In genomic region chr3:177431525-177432255, GRCh38 we compare ENCODE assay signal across 17 cellular contexts.
DNase-seq lines count a peak whose midpoint lies in the region; ATAC-seq, FAIRE-seq and TF ChIP-seq lines count a peak whose summit lies in the region.
"Had no signal": no experiment of that assay in that cellular context is flagged by ENCODE, and none has a peak within 500 bp of the region (broad histone marks: within the 10 kb centered on the region; RNA-seq: fewer than 3 reads in every experiment).

No MANE protein-coding gene starts in this region.

- TF ChIP-seq CTCF in fibroblast of pulmonary artery (IDR thresholded peaks at IDR 0.05; ENCODE audit: low read length, missing control alignments) (no peak), upper lobe of right lung (IDR thresholded peaks at IDR 0.05) (no peak)

- intact Hi-C loops in upper lobe of right lung (cut with DNase I) = no loop called here

- H3K4me3 ChIP-seq in fibroblast of pulmonary artery (replicated peaks; ENCODE audit: low read depth, low read length) (no peak overlapping the region), upper lobe of right lung (no peak overlapping the region)
- H3K4me3 ChIP-seq: adrenal gland, colonic mucosa, MG63, testis had no signal

- H3K27me3 ChIP-seq in upper lobe of right lung = no peaks in the 10 kb centered on the region
- H3K27me3 ChIP-seq: adrenal gland, colonic mucosa, MG63, testis had no signal

- peak; percentile 69 for ATAC-seq in upper lobe of right lung
- ATAC-seq: HCT116 had no signal

- H3K27ac ChIP-seq in upper lobe of right lung = no peak overlapping the region
- H3K27ac ChIP-seq: adrenal gland, colonic mucosa, parathyroid adenoma, testis had no signal

- FAIRE-seq in GM19239 (lab: Jason Lieb, UNC) = no peak

- no peaks in the 10 kb centered on the region for H3K36me3 ChIP-seq in upper lobe of right lung
- H3K36me3 ChIP-seq: adrenal gland, colonic mucosa, MG63 had no signal

- H3K4me1 ChIP-seq in upper lobe of right lung = peaks cover 8% of the 10 kb centered on the region
- H3K4me1 ChIP-seq: colonic mucosa, parathyroid adenoma, testis had no signal

- peak; percentile 50 for DNase-seq in NCI-H748 (lab: John Stamatoyannopoulos, UW; ENCODE audit: unreplicated experiment)
- DNase-seq in NCI-H748 treated with DMSO at 0.1 percent for 48 hours (lab: John Stamatoyannopoulos, UW) = no peak
- DNase-seq in NCI-H524 treated with DMSO at 0.1 percent for 48 hours (lab: John Stamatoyannopoulos, UW) = peak; percentile 66
- peak; percentile 57 for DNase-seq in fibroblast of pulmonary artery (ENCODE audit: low read depth)
- DNase-seq in upper lobe of right lung = no peak
- no peak for DNase-seq in GM19239 (ENCODE audit: insufficient read length, low spot score)
- DNase-seq in NCI-H446 treated with DMSO at 0.1 percent for 48 hours (lab: John Stamatoyannopoulos, UW) = no peak
- DNase-seq in NCI-H2196 (lab: John Stamatoyannopoulos, UW; ENCODE audit: unreplicated experiment) = no peak
- DNase-seq: ACHN; activated CD4-positive, CD25-positive, alpha-beta regulatory T cell treated with anti-CD3 and anti-CD28 coated beads, Interleukin-2, amount 50 U/mL, for 72 hours; activated T-cell treated with anti-CD3 and anti-CD28 coated beads, Interleukin-2, amount 50 U/mL, for 24 hours; adrenal gland; colonic mucosa; MG63; testis had no signal

- H3K9me3 ChIP-seq in upper lobe of right lung = no peaks in the 10 kb centered on the region
- H3K9me3 ChIP-seq: adrenal gland, colonic mucosa, MG63, testis had no signal

Comparison
In these comparisons a context has a peak if more than half of its experiments do, and no peak if none do; other contexts are left out.
1. DNase-seq: peak in NCI-H748 (single experiment), NCI-H524 treated with DMSO at 0.1 percent for 48 hours (single experiment) and fibroblast of pulmonary artery (single experiment); none in NCI-H748 treated with DMSO at 0.1 percent for 48 hours (single experiment), upper lobe of right lung (single experiment), GM19239 (single experiment), NCI-H446 treated with DMSO at 0.1 percent for 48 hours (single experiment) and NCI-H2196 (single experiment).